In the genomic region with DNA sequence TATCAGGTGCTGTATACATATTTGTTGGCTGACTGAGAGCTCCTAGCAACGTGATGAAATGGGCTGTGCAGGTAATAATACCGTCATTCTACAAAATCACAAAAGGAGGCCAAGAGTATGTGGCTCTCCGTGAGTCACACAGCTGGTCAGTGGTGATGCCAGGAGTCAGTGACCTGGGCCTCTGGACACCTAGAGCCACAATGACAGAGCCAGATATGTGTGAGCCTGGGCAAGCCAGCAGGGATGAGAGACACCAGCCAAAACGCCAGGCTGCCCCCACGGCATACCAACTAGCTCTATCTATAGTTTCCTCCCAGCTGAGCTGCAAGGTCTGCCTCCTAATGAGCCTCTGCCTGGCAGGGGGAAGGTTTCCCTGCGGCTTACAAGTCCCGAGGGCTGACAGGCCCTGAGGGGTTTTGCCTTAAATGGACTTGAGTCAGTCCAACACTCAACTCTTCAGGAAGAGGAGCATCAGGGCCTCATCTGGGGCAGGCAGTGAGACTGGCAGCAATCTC, we compare ENCODE assay signal across 9 cellular contexts.
DNase-seq lines count a peak whose midpoint lies in the region; ATAC-seq and TF ChIP-seq lines count a peak whose summit lies in the region.
"Had no signal": no experiment of that assay in that cellular context is flagged by ENCODE, and none has a peak within 500 bp of the region (broad histone marks: within the 10 kb centered on the region; RNA-seq: fewer than 3 reads in every experiment).

No MANE protein-coding gene starts in this region.

- H3K27ac ChIP-seq in DND-41 (ENCODE audit: low read length): peak overlapping the region; percentile 92
- peak overlapping the region; percentile 13 for H3K27ac ChIP-seq in mesodermal cell (ENCODE audit: low read depth, low read length, severe bottlenecking)
- H3K27ac ChIP-seq in tibial nerve: no peak overlapping the region

- H3K79me2 ChIP-seq in DND-41 (ENCODE audit: insufficient read depth, low read length): no peaks in the 10 kb centered on the region

- H3K4me1 ChIP-seq in DND-41 (ENCODE audit: insufficient read depth, low read length) (peaks cover 88% of the 10 kb centered on the region), mesodermal cell (ENCODE audit: control insufficient read depth, insufficient read depth, low read length, poor library complexity, severe bottlenecking) (peaks cover 24% of the 10 kb centered on the region), tibial nerve (peaks cover 0 to 30% (median 6%) of the 10 kb centered on the region in 4 donors)

- ATAC-seq in DND-41 (ENCODE audit: insufficient read depth, low read depth) (peak; percentile 22; the same call in 2 of the 3 replicates), GM21737 (IDR thresholded peaks at IDR 0.05; ENCODE audit: unreplicated experiment) (no peak)

- DNase-seq in DND-41 (no peak), M059J (ENCODE audit: low read depth) (peak; percentile 98), tibial nerve (ENCODE audit: low spot score in 2 of 2) (no peak), midbrain (lab: John Stamatoyannopoulos, UW) (no peak), globus pallidus (ENCODE audit: low spot score) (no peak)
- DNase-seq: NCI-H1092 treated with DMSO at 0.1 percent for 48 hours had no signal

- H3K4me1 Mint-ChIP-seq in brain: peaks cover 88% of the 10 kb centered on the region

- no peak for TF ChIP-seq POLR2A in tibial nerve (IDR thresholded peaks at IDR 0.05)

- no peaks in the 10 kb centered on the region for H4K20me1 ChIP-seq in DND-41 (ENCODE audit: insufficient read depth, low read length)

- WGBS in mesodermal cell (ENCODE audit: insufficient coverage in 2 of 2), 2 experiments: 50 to 71% methylated on average over 5 to 7 of the region's 7 CpGs
- WGBS in tibial nerve, 2 donors: 59 to 68% methylated on average over 7 of the region's 7 CpGs

- H2AFZ ChIP-seq in DND-41 (ENCODE audit: low read depth, low read length): no peak overlapping the region

- H3K9me3 ChIP-seq in DND-41 (ENCODE audit: insufficient read depth, low read length, severe bottlenecking) (no peaks in the 10 kb centered on the region), mesodermal cell (ENCODE audit: control insufficient read depth, low read length) (no peaks in the 10 kb centered on the region), tibial nerve (no peaks in the 10 kb centered on the region)

- TF ChIP-seq CTCF in DND-41 (IDR thresholded peaks at IDR 0.05; ENCODE audit: borderline replicate concordance, extremely low read depth, low read length, poor library complexity, severe bottlenecking): no peak
- TF ChIP-seq CTCF in brain (conservative IDR thresholded peaks at IDR 0.05): no peak
- TF ChIP-seq CTCF in tibial nerve (IDR thresholded peaks at IDR 0.05): no peak

- H3K36me3 Mint-ChIP-seq in brain: peaks cover 6% of the 10 kb centered on the region

- H3K36me3 ChIP-seq in DND-41 (ENCODE audit: insufficient read depth, low read length): no peaks in the 10 kb centered on the region
- no peaks in the 10 kb centered on the region for H3K36me3 ChIP-seq in mesodermal cell (ENCODE audit: control insufficient read depth, insufficient read depth, low read length)
- no peaks in the 10 kb centered on the region for H3K36me3 ChIP-seq in tibial nerve

- H3K4me3 ChIP-seq in DND-41 (ENCODE audit: low read depth in 1 of 2, low read length in 2 of 2) (peak overlapping the region in 1 of 2 experiments; percentile 20; a peak in 2 of 4 replicates), mesodermal cell (ENCODE audit: extremely low read depth, insufficient read depth, low read length, poor library complexity, severe bottlenecking) (no peak overlapping the region), tibial nerve (no peak overlapping the region)

- H3K4me2 ChIP-seq in DND-41 (ENCODE audit: insufficient read depth, low read length): peak overlapping the region; percentile 54

- H3K9ac ChIP-seq in DND-41 (ENCODE audit: low read depth, low read length): peak overlapping the region; percentile 56

- H3K27me3 ChIP-seq in DND-41 (ENCODE audit: insufficient read depth, low read length, poor library complexity) (no peaks in the 10 kb centered on the region), tibial nerve (no peaks in the 10 kb centered on the region)

- TF ChIP-seq EP300 in tibial nerve (IDR thresholded peaks at IDR 0.05): no peak

- H3K27ac Mint-ChIP-seq in brain: peak overlapping the region; percentile 47 to 97 (median 88)

- peaks cover 2% of the 10 kb centered on the region for H3K27me3 Mint-ChIP-seq in brain

- H3K9me3 Mint-ChIP-seq in brain: no peaks in the 10 kb centered on the region

- H3K4me3 Mint-ChIP-seq in brain: peak overlapping the region in 1 of 5 experiments; percentile 36

Comparison
In these comparisons a context has a peak if more than half of its experiments do, and no peak if none do; other contexts are left out.
1. H3K27ac ChIP-seq: peak in DND-41 (single experiment) and mesodermal cell (single experiment); none in tibial nerve (0 of 4).